Comparison of ENCODE assay signal across 29 cellular contexts in the genomic region with DNA sequence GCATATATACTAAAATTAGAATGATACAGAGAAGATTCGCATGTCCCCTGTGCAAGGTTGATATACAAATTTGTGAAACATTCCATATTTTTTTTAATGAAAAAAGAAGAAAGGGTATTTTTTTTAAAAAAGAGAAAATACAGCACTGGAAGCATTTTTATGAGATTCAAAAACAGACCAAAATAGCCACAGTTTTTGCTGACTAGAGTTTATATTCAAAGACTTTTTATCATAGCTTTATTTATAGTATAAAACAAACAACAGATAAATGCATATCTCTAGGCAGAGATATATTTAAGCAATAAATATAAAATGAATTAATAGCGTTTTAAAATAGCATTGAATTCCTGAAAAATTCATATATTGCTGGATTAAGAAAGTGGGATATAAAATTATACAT.
"Had no signal": no experiment of that assay in that cellular context is flagged by ENCODE, and none has a peak within 500 bp of the region (broad histone marks: within the 10 kb centered on the region; RNA-seq: fewer than 3 reads in every experiment).

No MANE protein-coding gene starts in this region.

- H3K36me3 ChIP-seq: colonic mucosa, esophagus muscularis mucosa, esophagus squamous epithelium, gastrocnemius medialis, gastroesophageal sphincter, heart left ventricle, heart right ventricle had no signal

- FAIRE-seq: colon, endometrium, endothelial cell of umbilical vein, frontal cortex had no signal

- H3K9me3 ChIP-seq: colonic mucosa, esophagus squamous epithelium, gastrocnemius medialis had no signal

- ATAC-seq: effector memory CD8-positive, alpha-beta T cell; esophagus mucosa; gastrocnemius medialis; gastroesophageal sphincter; heart left ventricle; heart right ventricle had no signal

- H3K27me3 Mint-ChIP-seq: dendritic cell treated with granulocyte-macrophage colony-stimulating factor and Interleukin-4, amounts not matched to agents 40 ng/mL and 50 ng/mL, for 4 days; effector memory CD8-positive, alpha-beta T cell had no signal

- H3K4me1 Mint-ChIP-seq: endodermal cell had no signal

- H3K4me3 Mint-ChIP-seq: dendritic cell treated with granulocyte-macrophage colony-stimulating factor and Interleukin-4, amounts not matched to agents 40 ng/mL and 50 ng/mL, for 4 days; effector memory CD8-positive, alpha-beta T cell; endodermal cell had no signal

- H3K4me3 ChIP-seq: colonic mucosa, coronary artery, dorsolateral prefrontal cortex, esophagus muscularis mucosa, esophagus squamous epithelium, gastrocnemius medialis, gastroesophageal sphincter, heart left ventricle, heart right ventricle had no signal

- H3K27me3 ChIP-seq: colonic mucosa, dorsolateral prefrontal cortex, esophagus muscularis mucosa, esophagus squamous epithelium, foreskin keratinocyte, gastrocnemius medialis, gastroesophageal sphincter, heart left ventricle, heart right ventricle had no signal

- H3K27ac ChIP-seq: colonic mucosa, coronary artery, dorsolateral prefrontal cortex, epithelial cell of prostate, esophagus muscularis mucosa, esophagus squamous epithelium, foreskin keratinocyte, gastrocnemius medialis, gastroesophageal sphincter, heart left ventricle, heart right ventricle had no signal

- H3K27ac Mint-ChIP-seq: dendritic cell treated with granulocyte-macrophage colony-stimulating factor and Interleukin-4, amounts not matched to agents 40 ng/mL and 50 ng/mL, for 4 days; effector memory CD8-positive, alpha-beta T cell; endodermal cell had no signal

- H3K4me1 ChIP-seq: colonic mucosa, esophagus muscularis mucosa, esophagus squamous epithelium, foreskin keratinocyte, gastrocnemius medialis, gastroesophageal sphincter, heart left ventricle had no signal

- H3K9me3 Mint-ChIP-seq: dendritic cell treated with granulocyte-macrophage colony-stimulating factor and Interleukin-4, amounts not matched to agents 40 ng/mL and 50 ng/mL, for 4 days had no signal

- DNase-seq: colonic mucosa; cortex of kidney; dermis blood vessel endothelial cell; dorsolateral prefrontal cortex; effector CD4-positive, alpha-beta T cell; effector CD8-positive, alpha-beta T cell; effector memory CD4-positive, alpha-beta T cell; effector memory CD8-positive, alpha-beta T cell; endodermal cell; erythroblast; esophagus squamous epithelium; foreskin fibroblast; foreskin keratinocyte; foreskin melanocyte; gastrocnemius medialis; glutamatergic neuron; head of caudate nucleus; heart left ventricle; heart right ventricle had no signal
